10 cellular contexts compared by ENCODE assay signal in the genomic region with DNA sequence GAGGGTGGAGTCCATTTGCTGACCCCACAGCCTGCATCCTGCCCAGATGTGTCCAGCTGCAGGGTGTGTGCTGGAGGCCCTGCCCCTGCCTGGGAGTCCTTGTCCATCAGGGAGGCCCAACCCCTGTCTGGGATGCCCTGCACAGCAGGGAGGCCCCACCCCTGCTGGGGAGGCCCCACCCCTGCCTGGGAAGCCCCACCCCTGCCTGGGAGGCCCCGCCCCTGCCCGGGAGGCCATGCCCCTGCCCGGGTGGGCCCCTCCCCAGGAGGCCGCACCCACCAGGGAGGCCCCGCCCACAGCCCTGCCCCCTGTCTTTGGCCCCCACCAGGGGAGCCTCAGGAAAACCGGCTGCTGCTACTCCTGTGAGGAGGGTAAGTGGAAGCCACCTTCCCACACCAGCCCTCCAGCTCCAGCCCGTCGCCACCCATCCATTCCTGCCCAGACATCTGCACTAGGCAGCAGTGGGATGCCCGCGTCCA. TPM values are rescaled to one million over a fixed set of nuclear protein-coding genes. Genes with fewer than 3 reads are reported as not detected.
DNase-seq lines count a peak whose midpoint lies in the region; ATAC-seq and TF ChIP-seq lines count a peak whose summit lies in the region.
"Had no signal": no experiment of that assay in that cellular context is flagged by ENCODE, and none has a peak within 500 bp of the region (broad histone marks: within the 10 kb centered on the region; RNA-seq: fewer than 3 reads in every experiment).

No MANE protein-coding gene starts in this region.

- H3K9me3 ChIP-seq in PC-9 (ENCODE audit: insufficient read depth, low read depth), result no peaks in the 10 kb centered on the region
- no peaks in the 10 kb centered on the region for H3K9me3 ChIP-seq in adipocyte (ENCODE audit: control insufficient read depth, low read length)

- H3F3A ChIP-seq in PC-9 (ENCODE audit: insufficient read depth, low read depth), result peaks cover 4% of the 10 kb centered on the region; the same call in 1 of the 2 replicates

- TF ChIP-seq POLR2A in lower leg skin (IDR thresholded peaks at IDR 0.05), result no peak

- H3K4me2 ChIP-seq in PC-9, result no peak overlapping the region

- intact Hi-C loops in PC-9 (cut with micrococcal nuclease; ENCODE audit: unreplicated experiment), result loop anchor here (5.0 kb wide), 1 partner anchor 58 kb away; no protein-coding TSS in a partner anchor
- intact Hi-C loops in lower leg skin (cut with DNase I; ENCODE audit: low total_unique reads), result no loop called here

- H3K36me3 ChIP-seq in PC-9 (ENCODE audit: low read depth) (no peaks in the 10 kb centered on the region), adipocyte (ENCODE audit: control insufficient read depth, insufficient read depth, low read length, severe bottlenecking) (no peaks in the 10 kb centered on the region)

- DNase-seq in GM10266 (ENCODE audit: extremely low spot score) (peak; percentile 71), PC-9 (peak; percentile 51 to 62), adipocyte (ENCODE audit: low read depth) (peak; percentile 33), lower leg skin (ENCODE audit: low spot score in 2 of 2) (no peak), NCI-H1436 treated with DMSO at 0.1 percent for 48 hours (lab: John Stamatoyannopoulos, UW) (no peak)
- DNase-seq in stimulated activated CD4-positive, alpha-beta T cell treated with anti-CD3 and anti-CD28 coated beads, Interleukin-12 subunit alpha, Interleukin-12 subunit beta, amount 100 ng/mL, for 24 hours (ENCODE audit: low read depth in 2 of 2), result peak; percentile 24 to 38
- DNase-seq: KBM-7 had no signal

- H3K27ac ChIP-seq in PC-9, result no peak overlapping the region

- 68 to 69% methylated on average over 6 to 8 of the region's 10 CpGs for WGBS in lower leg skin, 2 donors

- POLR2A ChIA-PET in PC-9 (lab: Charles Lee; ENCODE audit: unreplicated experiment), result no interaction called here

- ATAC-seq in GM21619 (IDR thresholded peaks at IDR 0.05; ENCODE audit: unreplicated experiment) (no peak), HG02588 (IDR thresholded peaks at IDR 0.05; ENCODE audit: unreplicated experiment) (no peak)

- H3K27me3 ChIP-seq in PC-9 (ENCODE audit: insufficient read depth, low read depth), result no peaks in the 10 kb centered on the region
- no peaks in the 10 kb centered on the region for H3K27me3 ChIP-seq in adipocyte (replicated peaks; ENCODE audit: control insufficient read depth, insufficient read depth, low read length)

- H3K4me1 ChIP-seq in PC-9 (replicated peaks; ENCODE audit: insufficient read depth) (peaks cover 6% of the 10 kb centered on the region), adipocyte (ENCODE audit: control insufficient read depth, insufficient read depth, low read length) (peaks cover 16% of the 10 kb centered on the region)

- no TSS peak for BruUV-seq in PC-9 (replicated peaks; lab: Mats Ljungman, UMichigan)

- TF ChIP-seq CTCF in GM10266 (IDR thresholded peaks at IDR 0.05; ENCODE audit: control insufficient read depth, insufficient read depth, low read depth, missing control alignments), result no peak
- TF ChIP-seq CTCF in PC-9 (conservative IDR thresholded peaks at IDR 0.05), result no peak
- TF ChIP-seq CTCF in lower leg skin (IDR thresholded peaks at IDR 0.05), result no peak

- H2AFZ ChIP-seq in PC-9, result no peak overlapping the region

- H3K9ac ChIP-seq in adipocyte (ENCODE audit: low read length), result no peak overlapping the region

- no peak overlapping the region for H3K4me3 ChIP-seq in PC-9
- H3K4me3 ChIP-seq in adipocyte (ENCODE audit: low read length), result no peak overlapping the region
- H3K4me3 ChIP-seq in lower leg skin (ENCODE audit: low read depth, poor library complexity, severe bottlenecking), result no peak overlapping the region

- H4K20me1 ChIP-seq in PC-9 (ENCODE audit: insufficient read depth), result no peaks in the 10 kb centered on the region

- no peaks in the 10 kb centered on the region for H3K9me2 ChIP-seq in PC-9 (ENCODE audit: insufficient read depth)

- no peaks in the 10 kb centered on the region for H3K79me2 ChIP-seq in PC-9 (ENCODE audit: low read depth)

- CTCF ChIA-PET in PC-9 (lab: Charles Lee), result interaction anchor here (0.6 kb wide), 1 partner anchor 151 kb away, joined by 3 read pairs; no protein-coding TSS in a partner anchor

RNA-seq across cellular contexts. Expression of gene MUC5B, which starts 37.2 kb away (rescaled TPM):
- total RNA-seq in PC-9 (2021), result 2.1 and 3.3 TPM in 2 replicates
- total RNA-seq in lower leg skin, result under 1 TPM in 3 of 4 donors, not detected in 1; 0.22 to 0.61 (median 0.29) TPM
- total RNA-seq: activated naive CD4-positive, alpha-beta T cell treated with anti-CD3 and anti-CD28 coated beads, Interleukin-2, amount 50 U/mL, for 72 hours had no signal

RNA-seq across cellular contexts. Expression of gene TOLLIP, which starts 49.4 kb away (rescaled TPM):
- total RNA-seq in PC-9 (2021) (29.5 and 35.8 TPM in 2 replicates), lower leg skin (100 to 1,000 TPM; 114 to 167 (median 129) TPM)

Comparison
In these comparisons a context has a peak if more than half of its experiments do, and no peak if none do; other contexts are left out.
1. DNase-seq: peak in GM10266 (single experiment), PC-9 (2 of 2), adipocyte (single experiment) and stimulated activated CD4-positive, alpha-beta T cell treated with anti-CD3 and anti-CD28 coated beads, Interleukin-12 subunit alpha, Interleukin-12 subunit beta, amount 100 ng/mL, for 24 hours (2 of 2); none in lower leg skin (0 of 2) and NCI-H1436 treated with DMSO at 0.1 percent for 48 hours (single experiment).